ENCODE assay signal across 8 cellular contexts in the genomic region with DNA sequence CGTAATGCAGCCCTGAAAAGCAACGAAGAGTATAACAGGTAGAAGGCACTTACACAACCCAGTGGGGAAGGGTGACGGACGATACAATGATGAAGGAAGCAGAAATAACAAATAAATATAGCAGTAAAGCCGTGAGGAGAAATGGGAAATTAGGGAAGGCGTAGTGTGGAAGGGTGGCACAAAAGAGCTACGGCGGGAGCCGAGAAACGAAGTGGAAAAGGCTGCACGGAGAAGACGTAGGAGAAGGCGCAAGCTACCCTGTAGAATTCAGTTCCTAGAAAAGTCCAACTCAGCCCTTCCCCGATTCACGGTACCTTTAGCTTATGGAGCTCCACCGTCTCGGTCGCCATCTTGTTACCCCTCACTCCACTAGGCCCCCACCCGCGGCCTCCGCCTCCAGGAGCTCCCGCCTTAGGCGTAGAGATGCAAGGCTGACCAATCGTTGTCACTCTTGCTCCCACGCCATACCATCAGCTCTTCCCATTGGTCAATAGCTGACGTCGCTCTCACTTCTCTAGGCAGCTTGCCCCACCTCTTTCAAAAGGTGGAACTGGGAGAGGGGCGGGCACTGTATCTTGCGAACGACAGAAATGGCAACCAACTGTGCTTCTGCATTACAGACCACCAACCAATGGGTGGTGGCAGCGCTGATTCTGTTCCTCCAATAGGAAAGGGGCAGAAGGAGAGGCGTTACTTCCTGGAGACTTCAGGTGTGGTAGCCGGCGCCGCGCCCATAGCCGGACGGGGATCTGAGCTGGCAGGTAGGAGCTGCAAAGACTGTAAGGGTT. TPM values are rescaled to one million over a fixed set of nuclear protein-coding genes. Genes with fewer than 3 reads are reported as not detected.
DNase-seq lines count a peak whose midpoint lies in the region; ATAC-seq lines count a peak whose summit lies in the region.

A gene with protein sequence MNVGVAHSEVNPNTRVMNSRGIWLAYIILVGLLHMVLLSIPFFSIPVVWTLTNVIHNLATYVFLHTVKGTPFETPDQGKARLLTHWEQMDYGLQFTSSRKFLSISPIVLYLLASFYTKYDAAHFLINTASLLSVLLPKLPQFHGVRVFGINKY (plus strand): TSS at position 690 of the 788 bp plus-strand sequence. CDS start 959 bp downstream, outside the sequence.
A gene with protein sequence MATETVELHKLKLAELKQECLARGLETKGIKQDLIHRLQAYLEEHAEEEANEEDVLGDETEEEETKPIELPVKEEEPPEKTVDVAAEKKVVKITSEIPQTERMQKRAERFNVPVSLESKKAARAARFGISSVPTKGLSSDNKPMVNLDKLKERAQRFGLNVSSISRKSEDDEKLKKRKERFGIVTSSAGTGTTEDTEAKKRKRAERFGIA (minus strand): TSS at position 373 of the 788 bp plus-strand sequence. CDS start 23 bp downstream, at position 350.

- H3K27me3 Mint-ChIP-seq in memory B cell, result no peaks in the 10 kb centered on the region

- H3K4me3 ChIP-seq in endocrine pancreas (ENCODE audit: control insufficient read depth, insufficient read depth, low read length), result peak within 1 kb of the TSS; percentile 98

- peaks cover 9% of the 10 kb centered on the region for H3K4me1 ChIP-seq in endocrine pancreas (ENCODE audit: control insufficient read depth, insufficient read depth, low read length)

- peaks cover 12% of the 10 kb centered on the region for H3K36me3 Mint-ChIP-seq in memory B cell

- in situ Hi-C loops in Caki2 (cut with HindIII; ENCODE audit: low pct_unique_long_range_greater_than_20kb, low sequenced_read_pairs), result no loop called here

- peaks cover 16% of the 10 kb centered on the region for H3K4me1 Mint-ChIP-seq in memory B cell

- ATAC-seq in GM21390 (IDR thresholded peaks at IDR 0.05; ENCODE audit: unreplicated experiment) (peak; percentile 98), memory B cell (ENCODE audit: low read depth) (peak; percentile 89)

- peaks cover 4% of the 10 kb centered on the region for H3K36me3 ChIP-seq in endocrine pancreas (ENCODE audit: control insufficient read depth, insufficient read depth, low read length)

- H3K9me3 Mint-ChIP-seq in memory B cell, result no peaks in the 10 kb centered on the region

- peak; percentile 100 for DNase-seq in Caki2 (ENCODE audit: low read depth)
- peak in 75 of 76 experiments; percentile 39 to 99 (median 97) for DNase-seq in HUDEP-2 (lab: John Stamatoyannopoulos, UW; ENCODE audit: unreplicated experiment in 76 of 76)
- DNase-seq in NOMO-1 treated with dmso at 0.1 percent for 144 hours (lab: John Stamatoyannopoulos, UW; ENCODE audit: unreplicated experiment), result peak; percentile 99
- DNase-seq in activated CD8-positive, alpha-beta memory T cell treated with anti-CD3 and anti-CD28 coated beads for 48 hours (ENCODE audit: low read depth in 2 of 3, low spot score in 2 of 3), result peak; percentile 75 to 87 (median 82)
- DNase-seq in memory B cell (ENCODE audit: low spot score in 2 of 2), result peak; percentile 81 to 94
- DNase-seq in stimulated activated CD8-positive, alpha-beta memory T cell treated with anti-CD3 and anti-CD28 coated beads, Interleukin-12 subunit alpha, Interleukin-12 subunit beta, amount 100 ng/mL, for 24 hours (ENCODE audit: extremely low read depth), result peak; percentile 89

- H3K4me3 Mint-ChIP-seq in memory B cell, result no peak within 1 kb of the TSS

- no peaks in the 10 kb centered on the region for H3K27me3 ChIP-seq in endocrine pancreas (ENCODE audit: control insufficient read depth, insufficient read depth, low read length)

- H3K27ac Mint-ChIP-seq in memory B cell, result peak within 1 kb of the TSS; percentile 60

- H3K9me3 ChIP-seq in endocrine pancreas (ENCODE audit: control insufficient read depth, low read length), result no peaks in the 10 kb centered on the region

- H3K9ac ChIP-seq in endocrine pancreas (ENCODE audit: control insufficient read depth, insufficient read depth, low read length), result peak within 1 kb of the TSS; percentile 95

RNA-seq across cellular contexts. Expression of the first gene that starts in this region (rescaled TPM):
- total RNA-seq in Caki2 (2014; rRNA removed; shearing (Covaris generic); ENCODE audit: low replicate concordance), result 27.5 and 31.2 TPM in 2 replicates

RNA-seq across cellular contexts. Expression of the second gene that starts in this region (rescaled TPM):
- total RNA-seq in Caki2 (2014; rRNA removed; shearing (Covaris generic); ENCODE audit: low replicate concordance), result 201 and 218 TPM in 2 replicates

Comparison
In these comparisons a context has a peak if more than half of its experiments do, and no peak if none do; other contexts are left out.
1. Peak in every context shown above with its lines: DNase-seq, ATAC-seq and H3K4me3 ChIP-seq.